Comparison of ENCODE assay signal across 1 cellular context in the genomic region with DNA sequence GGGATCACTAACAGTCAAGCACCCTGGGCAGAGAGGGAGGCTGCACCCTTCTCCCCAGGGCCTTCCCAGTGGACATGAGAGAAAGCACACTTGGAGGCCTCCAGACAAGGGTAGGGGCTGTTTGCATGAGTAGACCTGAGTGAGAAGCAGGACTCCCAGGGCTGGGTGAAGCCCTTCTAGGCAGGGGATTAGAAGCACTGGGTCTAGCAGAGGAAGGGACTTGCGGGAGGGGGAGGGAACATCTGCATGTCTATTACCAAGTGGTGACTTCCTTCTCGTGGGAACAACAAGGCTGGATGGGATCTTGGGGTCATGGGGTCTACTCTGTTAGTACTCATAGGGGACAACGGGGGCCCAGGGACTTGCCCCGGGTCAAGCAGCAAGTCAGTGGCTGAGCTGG.
TF ChIP-seq lines count a peak whose summit lies in the region.

No MANE protein-coding gene starts in this region.

TF ChIP-seq in HEK293T, 16 proteins besides CTCF, POLR2A, EP300 and RAD21 (continued from another document):
- no peak for TF ChIP-seq FOXA1 (IDR thresholded peaks at IDR 0.05)
